Comparison of ENCODE assay signal across 18 cellular contexts in genomic region chr12:114952573-114953196, GRCh38.
DNase-seq lines count a peak whose midpoint lies in the region; ATAC-seq and TF ChIP-seq lines count a peak whose summit lies in the region.
"Had no signal": no experiment of that assay in that cellular context is flagged by ENCODE, and none has a peak within 500 bp of the region (broad histone marks: within the 10 kb centered on the region; RNA-seq: fewer than 3 reads in every experiment).

No MANE protein-coding gene starts in this region.

- H3K4me2 ChIP-seq in neuronal stem cell (ENCODE audit: insufficient read depth, low read length, poor library complexity, severe bottlenecking): no peak overlapping the region
- H3K4me2 ChIP-seq: neural progenitor cell had no signal

- no peaks in the 10 kb centered on the region for H3K36me3 ChIP-seq in neuronal stem cell (replicated peaks in 1 of 2; ENCODE audit: control insufficient read depth in 2 of 2, insufficient read depth in 2 of 2, low read length in 2 of 2)
- H3K36me3 ChIP-seq: breast epithelium, neural progenitor cell, right lobe of liver had no signal

- no peak overlapping the region for H4K8ac ChIP-seq in neuronal stem cell (ENCODE audit: low read depth, low read length)

- H3K23ac ChIP-seq in neuronal stem cell (ENCODE audit: low read depth, low read length, poor library complexity): no peak overlapping the region

- no peak overlapping the region for H3K4me3 ChIP-seq in cardiac fibroblast (replicated peaks in 1 of 2; ENCODE audit: low read depth in 2 of 2, low read length in 2 of 2)
- H3K4me3 ChIP-seq in neuronal stem cell (ENCODE audit: low read length in 2 of 2): no peak overlapping the region
- H3K4me3 ChIP-seq: breast epithelium, neural progenitor cell, right lobe of liver had no signal

- intact Hi-C loops in left cardiac atrium (cut with DNase I): no loop called here

- no CpG with 5 or more reads among the region's 15 CpGs for WGBS in neuronal stem cell (ENCODE audit: extremely low coverage in 2 of 2, insufficient read length in 2 of 2, insufficient replicate concordance in 1 of 2), 2 donors

- no peak overlapping the region for H3K9ac ChIP-seq in neuronal stem cell (ENCODE audit: low read depth, low read length, poor library complexity)
- H3K9ac ChIP-seq: neural progenitor cell had no signal

- TF ChIP-seq CTCF in cardiac fibroblast (IDR thresholded peaks at IDR 0.05; ENCODE audit: low read depth, low read length): no peak
- no peak for TF ChIP-seq CTCF in GM10248 (IDR thresholded peaks at IDR 0.05; ENCODE audit: control extremely low read depth, extremely low read depth, low read depth, missing control alignments)

- H4K91ac ChIP-seq in neuronal stem cell (ENCODE audit: low read depth, low read length, poor library complexity): no peak overlapping the region

- H2BK15ac ChIP-seq in neuronal stem cell (ENCODE audit: low read length): no peak overlapping the region

- H3K14ac ChIP-seq in neuronal stem cell (ENCODE audit: low read length): no peak overlapping the region

- no peaks in the 10 kb centered on the region for H3K79me1 ChIP-seq in neuronal stem cell (ENCODE audit: low read depth, low read length)

- H2BK12ac ChIP-seq in neuronal stem cell (ENCODE audit: low read length): no peak overlapping the region

- no peak overlapping the region for H2AFZ ChIP-seq in neuronal stem cell (ENCODE audit: low read length)
- H2AFZ ChIP-seq: neural progenitor cell had no signal

- CTCF ChIA-PET in GM10248 (lab: Yijun Ruan, JAX): no interaction called here

- H3K9me3 ChIP-seq in neuronal stem cell (replicated peaks in 1 of 2; ENCODE audit: control insufficient read depth in 2 of 2, insufficient read depth in 1 of 2, low read depth in 1 of 2, low read length in 2 of 2): no peaks in the 10 kb centered on the region
- H3K9me3 ChIP-seq: breast epithelium, right lobe of liver had no signal

- H3K27me3 ChIP-seq in neuronal stem cell (ENCODE audit: control insufficient read depth in 3 of 3, insufficient read depth in 3 of 3, low read depth in 1 of 3, low read length in 3 of 3): no peaks in the 10 kb centered on the region
- H3K27me3 ChIP-seq: breast epithelium, neural progenitor cell, right lobe of liver had no signal

- POLR2A ChIA-PET in GM10248 (lab: Yijun Ruan, JAX): no interaction called here

- peaks cover 0 to 2% of the 10 kb centered on the region in 2 donors for H3K4me1 ChIP-seq in neuronal stem cell (ENCODE audit: control insufficient read depth in 2 of 2, insufficient read depth in 1 of 2, low read depth in 1 of 2, low read length in 2 of 2)
- H3K4me1 ChIP-seq: breast epithelium, right lobe of liver had no signal

- ATAC-seq in left cardiac atrium (peak; percentile 70 to 90), left lobe of liver (no peak)
- ATAC-seq: right lobe of liver had no signal

- no peak overlapping the region for H3K4ac ChIP-seq in neuronal stem cell (ENCODE audit: low read length)

- H2BK120ac ChIP-seq in neuronal stem cell (ENCODE audit: low read depth, low read length): no peak overlapping the region

- no peak overlapping the region for H2BK5ac ChIP-seq in neuronal stem cell (ENCODE audit: low read length)

- H3K27ac ChIP-seq in neuronal stem cell (replicated peaks; ENCODE audit: low read length): no peak overlapping the region
- H3K27ac ChIP-seq: breast epithelium, neural progenitor cell, right lobe of liver had no signal

- DNase-seq in cardiac fibroblast (ENCODE audit: low read depth in 2 of 2) (peak; percentile 41 to 42), left cardiac atrium (peak; percentile 61), neuronal stem cell (ENCODE audit: low spot score) (no peak), SK-N-DZ (ENCODE audit: low spot score) (no peak), left lobe of liver (ENCODE audit: low spot score) (no peak), GM10248 (ENCODE audit: extremely low spot score) (no peak)
- DNase-seq in activated CD8-positive, alpha-beta memory T cell treated with anti-CD3 and anti-CD28 coated beads, Interleukin-2, amount 50 U/mL, for 48 hours: no peak
- DNase-seq: activated CD4-positive, alpha-beta T cell treated with anti-CD3 and anti-CD28 coated beads for 48 hours; activated naive CD4-positive, alpha-beta T cell treated with anti-CD3 and anti-CD28 coated beads for 36 hours; GF-D8; mesendoderm; NCI-H146; NCI-H510A; right lobe of liver; stimulated activated CD4-positive, alpha-beta T cell treated with anti-CD3 and anti-CD28 coated beads, Interleukin-2, amount 100 ng/mL, for 48 hours; T1000 had no signal

- H3K18ac ChIP-seq in neuronal stem cell (ENCODE audit: low read length): peak overlapping the region; percentile 80

- no peak overlapping the region for H2AK5ac ChIP-seq in neuronal stem cell (ENCODE audit: low read depth, low read length)

Comparison
In these comparisons a context has a peak if more than half of its experiments do, and no peak if none do; other contexts are left out.
1. DNase-seq: peak in cardiac fibroblast (2 of 2) and left cardiac atrium (single experiment); none in neuronal stem cell (single experiment), SK-N-DZ (single experiment), left lobe of liver (single experiment), activated CD8-positive, alpha-beta memory T cell treated with anti-CD3 and anti-CD28 coated beads, Interleukin-2, amount 50 U/mL, for 48 hours (single experiment) and GM10248 (single experiment).